18 cellular contexts compared by ENCODE assay signal in genomic region chr12:120209851-120210250, GRCh38.
"Had no signal": no experiment of that assay in that cellular context is flagged by ENCODE, and none has a peak within 500 bp of the region (broad histone marks: within the 10 kb centered on the region; RNA-seq: fewer than 3 reads in every experiment).

No MANE protein-coding gene starts in this region.

- H3K27ac ChIP-seq: adrenal gland, gastroesophageal sphincter, heart right ventricle, tibial nerve, vagina had no signal

- H3K4me3 ChIP-seq: adrenal gland, gastroesophageal sphincter, heart right ventricle, lung, tibial nerve, vagina had no signal

- DNase-seq: activated CD4-positive, alpha-beta memory T cell treated with anti-CD3 and anti-CD28 coated beads for 36 hours; activated CD4-positive, alpha-beta T cell treated with anti-CD3 and anti-CD28 coated beads for 36 hours; activated effector memory CD4-positive, alpha-beta T cell treated with anti-CD3 and anti-CD28 coated beads, Interleukin-2, amount 50 U/mL, for 16 hours; activated T-cell treated with anti-CD3 and anti-CD28 coated beads, Interleukin-2, amount 50 U/mL, for 4 hours; adrenal gland; heart right ventricle; naive B cell; stimulated activated CD4-positive, alpha-beta T cell treated with anti-CD3 and anti-CD28 coated beads, Interleukin-2, amount 100 ng/mL, for 48 hours; T-helper 2 cell had no signal

- H3K4me1 Mint-ChIP-seq: activated CD4-positive, alpha-beta T cell treated with anti-CD3 and anti-CD28 coated beads for 36 hours; activated naive CD4-positive, alpha-beta T cell treated with anti-CD3 and anti-CD28 coated beads, Interleukin-2, amount 50 U/mL, for 24 hours; stimulated activated memory B cell treated with anti-CD40 and anti-IgM and Interleukin-4, amounts not matched to agents 10 μg/mL and 1 μg/mL and 100 μg/mL, for 72 hours had no signal

- H3K27ac Mint-ChIP-seq: activated CD4-positive, alpha-beta memory T cell treated with anti-CD3 and anti-CD28 coated beads for 36 hours; activated CD4-positive, alpha-beta T cell treated with anti-CD3 and anti-CD28 coated beads for 36 hours; stimulated activated memory B cell treated with anti-CD40 and anti-IgM and Interleukin-4, amounts not matched to agents 10 μg/mL and 1 μg/mL and 100 μg/mL, for 72 hours had no signal

- H3K27me3 ChIP-seq: adrenal gland, gastroesophageal sphincter, heart right ventricle, tibial nerve, vagina had no signal

- H3K4me1 ChIP-seq: adrenal gland, gastroesophageal sphincter, heart right ventricle, tibial nerve, vagina had no signal

- H3K36me3 Mint-ChIP-seq: activated naive CD4-positive, alpha-beta T cell treated with anti-CD3 and anti-CD28 coated beads, Interleukin-2, amount 50 U/mL, for 24 hours; naive B cell had no signal

- FAIRE-seq: colon, endothelial cell of umbilical vein, islet of Langerhans had no signal

- H3K9me3 ChIP-seq: adrenal gland, gastroesophageal sphincter, heart right ventricle, tibial nerve, vagina had no signal

- H3K4me3 Mint-ChIP-seq: activated CD4-positive, alpha-beta memory T cell treated with anti-CD3 and anti-CD28 coated beads for 36 hours; activated CD4-positive, alpha-beta T cell treated with anti-CD3 and anti-CD28 coated beads for 36 hours; activated naive CD4-positive, alpha-beta T cell treated with anti-CD3 and anti-CD28 coated beads, Interleukin-2, amount 50 U/mL, for 24 hours; activated T-cell treated with anti-CD3 and anti-CD28 coated beads, Interleukin-2, amount 50 U/mL, for 4 hours; naive B cell; stimulated activated memory B cell treated with anti-CD40 and anti-IgM and Interleukin-4, amounts not matched to agents 10 μg/mL and 1 μg/mL and 100 μg/mL, for 72 hours had no signal

- H3K9me3 Mint-ChIP-seq: activated CD4-positive, alpha-beta memory T cell treated with anti-CD3 and anti-CD28 coated beads for 36 hours; activated naive CD4-positive, alpha-beta T cell treated with anti-CD3 and anti-CD28 coated beads, Interleukin-2, amount 50 U/mL, for 24 hours; activated T-cell treated with anti-CD3 and anti-CD28 coated beads, Interleukin-2, amount 50 U/mL, for 4 hours; naive B cell; stimulated activated memory B cell treated with anti-CD40 and anti-IgM and Interleukin-4, amounts not matched to agents 10 μg/mL and 1 μg/mL and 100 μg/mL, for 72 hours had no signal

- H3K27me3 Mint-ChIP-seq: activated CD4-positive, alpha-beta memory T cell treated with anti-CD3 and anti-CD28 coated beads for 36 hours; activated CD4-positive, alpha-beta T cell treated with anti-CD3 and anti-CD28 coated beads for 36 hours; activated naive CD4-positive, alpha-beta T cell treated with anti-CD3 and anti-CD28 coated beads, Interleukin-2, amount 50 U/mL, for 24 hours; naive B cell; stimulated activated memory B cell treated with anti-CD40 and anti-IgM and Interleukin-4, amounts not matched to agents 10 μg/mL and 1 μg/mL and 100 μg/mL, for 72 hours had no signal

- ATAC-seq: activated CD4-positive, alpha-beta T cell treated with anti-CD3 and anti-CD28 coated beads for 36 hours; activated T-cell treated with anti-CD3 and anti-CD28 coated beads, Interleukin-2, amount 50 U/mL, for 4 hours; gastroesophageal sphincter; heart right ventricle; stimulated activated memory B cell treated with anti-CD40 and anti-IgM and Interleukin-4, amounts not matched to agents 10 μg/mL and 1 μg/mL and 100 μg/mL, for 72 hours had no signal
